In genomic region chr6:85353012-85353411, GRCh38 we compare ENCODE assay signal across 25 cellular contexts.
"Had no signal": no experiment of that assay in that cellular context is flagged by ENCODE, and none has a peak within 500 bp of the region (broad histone marks: within the 10 kb centered on the region; RNA-seq: fewer than 3 reads in every experiment).

No MANE protein-coding gene starts in this region.

- H3K9me3 ChIP-seq: left ventricle myocardium inferior, pancreas, prostate gland, stomach, testis, thyroid gland, transverse colon, upper lobe of left lung, vagina had no signal

- DNase-seq: hippocampal formation; left ventricle myocardium inferior; mesendoderm; naive thymus-derived CD4-positive, alpha-beta T cell; pancreas; posterior cingulate gyrus; retina; right cardiac atrium; stimulated activated CD4-positive, alpha-beta T cell treated with anti-CD3 and anti-CD28 coated beads, Interleukin-12 subunit alpha, Interleukin-12 subunit beta, amount 100 ng/mL, for 4 hours; stimulated activated CD4-positive, alpha-beta T cell treated with anti-CD3 and anti-CD28 coated beads, Interleukin-15, amount 100 ng/mL, for 24 hours; stimulated activated CD4-positive, alpha-beta T cell treated with anti-CD3 and anti-CD28 coated beads, Interleukin-2, amount 100 ng/mL, for 24 hours; stimulated activated CD4-positive, alpha-beta T cell treated with anti-CD3 and anti-CD28 coated beads, Interleukin-4, amount 100 ng/mL, for 1 hour; stimulated activated naive B cell treated with anti-CD40 and anti-IgM and Interleukin-4, amounts not matched to agents 10 μg/mL and 1 μg/mL and 100 μg/mL, for 72 hours; stimulated activated naive CD8-positive, alpha-beta T cell treated with anti-CD3 and anti-CD28 coated beads, Interleukin-15, Interleukin-2, amounts not matched to agents 100 U/mL and 50 U/mL, for 24 hours; stomach; testis; thyroid gland; transverse colon; upper lobe of left lung had no signal

- H3K36me3 ChIP-seq: left ventricle myocardium inferior, pancreas, prostate gland, stomach, thyroid gland, transverse colon, upper lobe of left lung, vagina had no signal

- H3K4me3 ChIP-seq: left ventricle myocardium inferior, lung, pancreas, prostate gland, skin epidermis, stomach, testis, thyroid gland, transverse colon, upper lobe of left lung, vagina had no signal

- H3K27ac ChIP-seq: left ventricle myocardium inferior, pancreas, prostate gland, skin epidermis, stomach, testis, thyroid gland, transverse colon, upper lobe of left lung, vagina had no signal

- ATAC-seq: naive thymus-derived CD4-positive, alpha-beta T cell; natural killer cell treated with Interleukin-12 subunit alpha and Interleukin-12 subunit beta and Interleukin-15 and Interleukin-18, amount 100 ng/mL, for 72 hours; pancreas; right cardiac atrium; sciatic nerve; stimulated activated naive B cell treated with anti-CD40 and anti-IgM and Interleukin-4, amounts not matched to agents 10 μg/mL and 1 μg/mL and 100 μg/mL, for 72 hours; stimulated activated naive CD8-positive, alpha-beta T cell treated with anti-CD3 and anti-CD28 coated beads, Interleukin-15, Interleukin-2, amounts not matched to agents 100 U/mL and 50 U/mL, for 24 hours had no signal

- H3K27me3 ChIP-seq: pancreas, stomach, testis, thyroid gland, transverse colon, upper lobe of left lung, vagina had no signal

- H3K4me1 ChIP-seq: left ventricle myocardium inferior, prostate gland, testis, thyroid gland, upper lobe of left lung, vagina had no signal
